ENCODE assay signal across 16 cellular contexts in the genomic region with DNA sequence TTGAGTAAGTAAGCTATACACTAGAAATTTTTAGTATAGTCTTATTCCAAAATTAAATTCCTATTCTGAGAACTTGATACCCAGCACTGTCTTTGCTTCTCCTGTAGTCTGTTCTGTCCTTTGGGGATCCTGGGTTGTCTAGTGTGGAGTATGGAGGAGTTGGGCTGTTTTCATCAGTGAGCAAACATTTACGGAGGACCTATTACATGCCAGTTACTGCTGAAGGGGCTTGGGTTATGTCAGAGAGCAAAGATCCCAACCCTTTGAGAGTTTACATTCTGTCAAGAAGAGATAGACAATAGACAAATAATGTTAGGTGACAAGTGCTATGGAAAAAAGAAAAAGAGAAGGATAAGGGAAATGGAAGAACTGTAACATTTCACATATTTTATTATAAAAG. TPM values are rescaled to one million over a fixed set of nuclear protein-coding genes. Genes with fewer than 3 reads are reported as not detected.
DNase-seq lines count a peak whose midpoint lies in the region; ATAC-seq, FAIRE-seq and TF ChIP-seq lines count a peak whose summit lies in the region.
"Had no signal": no experiment of that assay in that cellular context is flagged by ENCODE, and none has a peak within 500 bp of the region (broad histone marks: within the 10 kb centered on the region; RNA-seq: fewer than 3 reads in every experiment).

No MANE protein-coding gene starts in this region.

- intact Hi-C loops in HepG2 (cut with micrococcal nuclease; ENCODE audit: unreplicated experiment) (no loop called here), right lobe of liver (cut with DNase I) (no loop called here)

- no peaks in the 10 kb centered on the region for H3K27me3 ChIP-seq in HepG2 (ENCODE audit: control insufficient read depth in 1 of 2, insufficient read depth in 2 of 2, low read length in 2 of 2)
- no peaks in the 10 kb centered on the region for H3K27me3 ChIP-seq in right lobe of liver
- no peaks in the 10 kb centered on the region for H3K27me3 ChIP-seq in endodermal cell (ENCODE audit: control insufficient read depth, insufficient read depth, low read length, poor library complexity, severe bottlenecking)
- H3K27me3 ChIP-seq in stomach smooth muscle (ENCODE audit: control insufficient read depth in 1 of 2, insufficient read depth in 2 of 2, low read length in 2 of 2) = no peaks in the 10 kb centered on the region
- H3K27me3 ChIP-seq: breast epithelium, thyroid gland had no signal

- H3K4me3 ChIP-seq in HepG2 (replicated peaks in 1 of 3; ENCODE audit: insufficient read depth in 1 of 3, low read depth in 2 of 3, low read length in 3 of 3) (no peak overlapping the region), right lobe of liver (no peak overlapping the region), SK-N-MC (no peak overlapping the region), endodermal cell (ENCODE audit: low read length) (no peak overlapping the region), stomach smooth muscle (ENCODE audit: low read length in 2 of 2) (no peak overlapping the region)
- H3K4me3 ChIP-seq: breast epithelium, thyroid gland had no signal

- no peaks in the 10 kb centered on the region for H3K9me3 Mint-ChIP-seq in endodermal cell
- H3K9me3 Mint-ChIP-seq: nephron had no signal

- peak; percentile 61 for DNase-seq in HepG2 (ENCODE audit: low spot score)
- no peak for DNase-seq in right lobe of liver
- no peak for DNase-seq in SK-N-MC (ENCODE audit: low read depth, low spot score)
- no peak for DNase-seq in endodermal cell
- DNase-seq in substantia nigra (lab: John Stamatoyannopoulos, UW) = no peak
- DNase-seq: activated CD4-positive, CD25-positive, alpha-beta regulatory T cell; left colon; NCI-H1105; SHP77 treated with DMSO at 0.1 percent for 48 hours had no signal

- H3K27ac Mint-ChIP-seq in endodermal cell = peak overlapping the region; percentile 30

- H3K4me3 Mint-ChIP-seq in endodermal cell = no peak overlapping the region
- H3K4me3 Mint-ChIP-seq: nephron had no signal

- in situ Hi-C loops in HepG2 (cut with HindIII; ENCODE audit: extremely low pct_ligation_motif_present, low pct_unique_long_range_greater_than_20kb) = no loop called here

- TF ChIP-seq POLR2A in HepG2 (IDR thresholded peaks at IDR 0.05; ENCODE audit: insufficient read depth in 1 of 2, low read depth in 2 of 2, low read length in 2 of 2) (no peak), right lobe of liver (IDR thresholded peaks at IDR 0.05) (no peak)

- peaks cover 21% of the 10 kb centered on the region for H4K20me1 ChIP-seq in HepG2 (ENCODE audit: insufficient read depth, low read length)

- H3K79me2 ChIP-seq in HepG2 (ENCODE audit: insufficient read depth, low read length) = peaks cover 85% of the 10 kb centered on the region

- no TSS peak for BruUV-seq in HepG2 (replicated peaks; lab: Mats Ljungman, UMichigan)

- H3K4me1 Mint-ChIP-seq in endodermal cell = peaks cover 24% of the 10 kb centered on the region

- H3K9ac ChIP-seq in HepG2 (ENCODE audit: insufficient read depth, low read depth, low read length) (no peak overlapping the region), SK-N-MC (ENCODE audit: insufficient read length) (no peak overlapping the region), endodermal cell (ENCODE audit: extremely low read depth, low read length, poor library complexity, severe bottlenecking) (no peak overlapping the region), stomach smooth muscle (ENCODE audit: low read length in 2 of 2) (peak overlapping the region; percentile 29 to 44)

- peak; percentile 77 for FAIRE-seq in HepG2 (lab: Jason Lieb, UNC)
- FAIRE-seq: endothelial cell of umbilical vein had no signal

- TF ChIP-seq RAD21 in HepG2 (CRISPR knock-in tag; IDR thresholded peaks at IDR 0.05) = no peak

- peaks cover 59% of the 10 kb centered on the region for H3K4me1 ChIP-seq in HepG2 (ENCODE audit: insufficient read depth, low read length)
- peaks cover 0 to 23% (median 0%) of the 10 kb centered on the region in 4 donors for H3K4me1 ChIP-seq in right lobe of liver
- H3K4me1 ChIP-seq in endodermal cell (ENCODE audit: control insufficient read depth, insufficient read depth, low read length) = peaks cover 10% of the 10 kb centered on the region
- H3K4me1 ChIP-seq in stomach smooth muscle (ENCODE audit: control insufficient read depth, insufficient read depth, low read length) = peaks cover 20% of the 10 kb centered on the region

- peaks cover 3% of the 10 kb centered on the region for H3K36me3 Mint-ChIP-seq in endodermal cell (ENCODE audit: low read depth)

- TF ChIP-seq CTCF in HepG2 (CRISPR knock-in tag; IDR thresholded peaks at IDR 0.05) (no peak), right lobe of liver (IDR thresholded peaks at IDR 0.05) (no peak), endodermal cell (conservative IDR thresholded peaks at IDR 0.05) (no peak)

- H3K27me3 Mint-ChIP-seq in endodermal cell (ENCODE audit: insufficient read depth) = no peaks in the 10 kb centered on the region

- CTCF ChIA-PET in HepG2 (lab: Yijun Ruan, JAX; ENCODE audit: low intra/inter-chr PET ratio, low total read pairs) = no interaction called here

- H3K27ac ChIP-seq in HepG2 (ENCODE audit: extremely low read length, insufficient read depth, low read length) = peak overlapping the region; percentile 38
- no peak overlapping the region for H3K27ac ChIP-seq in right lobe of liver
- peak overlapping the region; percentile 17; the same call in 1 of the 2 replicates for H3K27ac ChIP-seq in SK-N-MC
- no peak overlapping the region for H3K27ac ChIP-seq in endodermal cell (ENCODE audit: low read depth, low read length)
- peak overlapping the region; percentile 41 for H3K27ac ChIP-seq in stomach smooth muscle (ENCODE audit: low read length)
- H3K27ac ChIP-seq in substantia nigra (ENCODE audit: low read depth, low read length, poor library complexity, severe bottlenecking) = no peak overlapping the region

- TF ChIP-seq EP300 in HepG2 (IDR thresholded peaks at IDR 0.05; ENCODE audit: low read depth in 2 of 2, low read length in 2 of 2) (0 out of 4 replicates have a peak, but pooled peaks of 1 of the 2 experiments have one; percentile 18), HepG2 (CRISPR knock-in tag; IDR thresholded peaks at IDR 0.05; ENCODE audit: borderline replicate concordance) (no peak)

- H3K36me3 ChIP-seq in HepG2 (replicated peaks in 1 of 2; ENCODE audit: control insufficient read depth in 1 of 2, insufficient read depth in 2 of 2, low read length in 2 of 2) (no peaks in the 10 kb centered on the region; a peak in 1 of 5 replicates), right lobe of liver (no peaks in the 10 kb centered on the region), SK-N-MC (ENCODE audit: insufficient read depth, low read length) (no peaks in the 10 kb centered on the region), endodermal cell (ENCODE audit: control insufficient read depth, insufficient read depth, low read length) (no peaks in the 10 kb centered on the region), stomach smooth muscle (ENCODE audit: control insufficient read depth in 2 of 2, insufficient read depth in 2 of 2, low read length in 2 of 2) (no peaks in the 10 kb centered on the region)
- H3K36me3 ChIP-seq: breast epithelium, thyroid gland had no signal

- no peaks in the 10 kb centered on the region for H3K9me3 ChIP-seq in HepG2 (ENCODE audit: low read length)
- no peaks in the 10 kb centered on the region for H3K9me3 ChIP-seq in right lobe of liver
- H3K9me3 ChIP-seq in SK-N-MC (ENCODE audit: low read depth, low read length) = no peaks in the 10 kb centered on the region
- H3K9me3 ChIP-seq in endodermal cell (ENCODE audit: control insufficient read depth, low read length) = no peaks in the 10 kb centered on the region
- no peaks in the 10 kb centered on the region for H3K9me3 ChIP-seq in stomach smooth muscle (ENCODE audit: control insufficient read depth in 2 of 2, low read length in 2 of 2)
- H3K9me3 ChIP-seq: breast epithelium, thyroid gland had no signal

- no peak overlapping the region for H2AFZ ChIP-seq in HepG2 (ENCODE audit: low read length)

- WGBS in HepG2 (ENCODE audit: low lambda C conversion rate) = 4% methylated on average over 1 of the region's 1 CpG
- WGBS in right lobe of liver (ENCODE audit: insufficient coverage, low coverage, low lambda C conversion rate, missing lambda C conversion rate) = 18% methylated on average over 1 of the region's 1 CpG
- 88% methylated on average over 1 of the region's 1 CpG; no CpG with 5 or more reads in 1 of the 2 experiments for WGBS in endodermal cell (ENCODE audit: insufficient coverage in 1 of 2, insufficient read length in 1 of 2), 2 experiments

- POLR2A ChIA-PET in HepG2 (lab: Yijun Ruan, JAX) = no interaction called here

- ATAC-seq in HepG2 = peak; percentile 91
- no peak for ATAC-seq in right lobe of liver
- no peak for ATAC-seq in GM21381 (IDR thresholded peaks at IDR 0.05; ENCODE audit: unreplicated experiment)
- ATAC-seq in GM18909 (IDR thresholded peaks at IDR 0.05; ENCODE audit: poor library complexity, unreplicated experiment) = no peak

- peak overlapping the region; percentile 22; the same call in 1 of the 2 replicates for H3K4me2 ChIP-seq in HepG2 (ENCODE audit: low read depth, low read length)

RNA-seq across cellular contexts. Expression of a gene that starts 9.0 kb away (rescaled TPM):
- 15.2 and 16.5 TPM in 2 replicates for total RNA-seq in HepG2 (2016; rRNA removed; fragmentation: Illumina TruSeq; extraction: Trizol)
- 16.6 and 17.0 TPM in 2 replicates for total RNA-seq in HepG2 (2016; cell fraction: cytosol; rRNA removed; fragmentation: Illumina TruSeq; extraction: Trizol; ENCODE audit: low read depth)
- total RNA-seq in HepG2 (2016; cell fraction: insoluble cytoplasmic fraction; rRNA removed; fragmentation: Illumina TruSeq; extraction: Trizol) = 12.6 and 17.1 TPM in 2 replicates
- 18.2 and 18.5 TPM in 2 replicates for total RNA-seq in HepG2 (2016; cell fraction: membrane; rRNA removed; fragmentation: Illumina TruSeq; extraction: Trizol)
- total RNA-seq in HepG2 (2016; cell fraction: nucleus; rRNA removed; fragmentation: Illumina TruSeq; extraction: Trizol) = 25.8 and 26.3 TPM in 2 replicates
- polyA plus RNA-seq in HepG2 (2011; rRNA removed) = 10.6 TPM in 2 replicates
- 6.4 and 7.4 TPM in 2 replicates for polyA plus RNA-seq in HepG2 (2011; cell fraction: cytosol; rRNA removed)
- 33.8 and 34.4 TPM in 2 replicates for polyA plus RNA-seq in HepG2 (2011; cell fraction: nucleus; rRNA removed)
- 9.8 and 12.7 TPM in 2 replicates for polyA plus RNA-seq in HepG2 (2012)
- 12.1 and 12.5 TPM in 2 replicates for polyA plus RNA-seq in HepG2 (2016; cell fraction: cytosol; fragmentation: Illumina TruSeq; extraction: Trizol; ENCODE audit: low read depth)
- 9.5 and 11.9 TPM in 2 replicates for polyA plus RNA-seq in HepG2 (2016; cell fraction: insoluble cytoplasmic fraction; fragmentation: Illumina TruSeq; extraction: Trizol; ENCODE audit: low read depth)
- 10.0 and 10.8 TPM in 2 replicates for polyA plus RNA-seq in HepG2 (2016; cell fraction: membrane; fragmentation: Illumina TruSeq; extraction: Trizol; ENCODE audit: low read depth)
- polyA plus RNA-seq in HepG2 (2016; cell fraction: nucleus; fragmentation: Illumina TruSeq; extraction: Trizol; ENCODE audit: insufficient read depth, low read depth) = 30.3 and 54.6 TPM in 2 replicates
- polyA minus RNA-seq in HepG2 (2011; rRNA and poly(A)+ RNA removed; ENCODE audit: low replicate concordance) = 19.6 and 41.6 TPM in 2 replicates
- polyA minus RNA-seq in HepG2 (2011; cell fraction: cytosol; rRNA and poly(A)+ RNA removed) = 6.8 and 7.4 TPM in 2 replicates
- polyA minus RNA-seq in HepG2 (2011; cell fraction: nucleus; rRNA and poly(A)+ RNA removed) = 27.6 and 28.3 TPM in 2 replicates
- 10 to 100 TPM; 15.4 to 25.6 (median 18.4) TPM for total RNA-seq in right lobe of liver
- total RNA-seq in endodermal cell = 10 to 100 TPM; 36.8 to 40.1 TPM
- 18.6 TPM for polyA plus RNA-seq in endodermal cell (2013, experiment 1 of 2)
- 18.9 TPM for polyA plus RNA-seq in endodermal cell (2013, experiment 2 of 2)

Comparison
In these comparisons a context has a peak if more than half of its experiments do, and no peak if none do; other contexts are left out.
1. H3K27ac ChIP-seq: peak in HepG2 (single experiment), SK-N-MC (single experiment) and stomach smooth muscle (single experiment); none in right lobe of liver (0 of 3), endodermal cell (single experiment) and substantia nigra (single experiment).
2. H3K9ac ChIP-seq: peak in stomach smooth muscle (2 of 2); none in HepG2 (single experiment), SK-N-MC (single experiment) and endodermal cell (single experiment).